2 cellular contexts compared by ENCODE assay signal in the genomic region with DNA sequence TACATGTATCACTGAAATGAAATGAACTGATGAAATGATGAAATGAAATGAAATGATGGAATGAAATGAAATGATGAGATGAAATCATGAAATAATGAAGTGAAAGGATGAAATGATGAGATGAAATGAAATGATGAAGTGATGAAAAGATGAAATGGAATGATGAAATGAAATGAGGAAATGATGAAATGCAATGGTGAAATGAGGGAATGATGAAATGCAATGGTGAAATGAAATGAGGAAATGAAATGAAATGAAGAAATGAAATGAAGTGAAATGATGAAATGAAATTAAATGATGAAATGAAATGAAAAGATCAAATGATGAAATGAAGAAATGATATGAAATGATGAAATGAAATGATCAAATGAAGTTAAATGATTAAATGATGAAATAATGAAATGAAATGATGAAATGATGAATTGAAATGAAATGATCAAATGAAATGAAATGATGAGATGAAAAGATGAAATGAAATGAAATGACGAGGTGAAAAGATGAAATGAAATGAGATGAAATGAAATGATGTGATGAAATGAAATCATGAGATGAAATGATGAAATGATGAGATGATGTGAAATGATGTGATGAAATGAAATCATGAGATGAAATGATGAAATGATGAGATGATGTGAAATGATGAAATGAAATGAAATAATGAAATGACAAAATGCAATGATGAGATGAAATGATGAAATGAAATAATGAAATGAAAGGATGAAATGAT.
TF ChIP-seq lines count a peak whose summit lies in the region.
"Not testable (repeated sequence)": the region's sequence is repeated elsewhere in the genome, so short reads cannot be mapped to it uniquely, and the experiment has no call there.

No MANE protein-coding gene starts in this region.

TF ChIP-seq in K562, 482 proteins besides CTCF, POLR2A, EP300 and RAD21:
- TF ChIP-seq TRIM24 (IDR thresholded peaks at IDR 0.05) (peak; percentile 94 to 99), ZNF24 (IDR thresholded peaks at IDR 0.05) (peak; percentile 90), CEBPB (tag; IDR thresholded peaks at IDR 0.05) (peak; percentile 80), ETV1 (tag; conservative IDR thresholded peaks at IDR 0.05; ENCODE audit: low read depth) (0 out of 2 replicates have a peak, but pooled peaks have one; percentile 8), CEBPG (tag; conservative IDR thresholded peaks at IDR 0.05 in 1 of 2, IDR thresholded peaks at IDR 0.05 in 1 of 2) (peak; percentile 28 to 82; a peak in 3 of 4 replicates)
- TF ChIP-seq, protein P1, sequence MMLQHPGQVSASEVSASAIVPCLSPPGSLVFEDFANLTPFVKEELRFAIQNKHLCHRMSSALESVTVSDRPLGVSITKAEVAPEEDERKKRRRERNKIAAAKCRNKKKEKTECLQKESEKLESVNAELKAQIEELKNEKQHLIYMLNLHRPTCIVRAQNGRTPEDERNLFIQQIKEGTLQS (IDR thresholded peaks at IDR 0.05) = peak; percentile 62
- TF ChIP-seq, protein P1 (CRISPR knock-in tag; conservative IDR thresholded peaks at IDR 0.05) = not testable (repeated sequence)
- TF ChIP-seq CEBPG (CRISPR knock-in tag; IDR thresholded peaks at IDR 0.05) = not testable (repeated sequence)

TF ChIP-seq in HepG2, 621 proteins besides CTCF, POLR2A, EP300 and RAD21:
- TF ChIP-seq ATF7 (IDR thresholded peaks at IDR 0.05) (peak; percentile 82; the same call in 1 of the 2 replicates), CREB1 (IDR thresholded peaks at IDR 0.05) (0 out of 2 replicates have a peak, but pooled peaks have one; percentile 34)
- not testable (repeated sequence) for TF ChIP-seq ATF7, CREB1 (CRISPR knock-in tag; IDR thresholded peaks at IDR 0.05)
